Comparison of ENCODE assay signal across 17 cellular contexts in the genomic region with DNA sequence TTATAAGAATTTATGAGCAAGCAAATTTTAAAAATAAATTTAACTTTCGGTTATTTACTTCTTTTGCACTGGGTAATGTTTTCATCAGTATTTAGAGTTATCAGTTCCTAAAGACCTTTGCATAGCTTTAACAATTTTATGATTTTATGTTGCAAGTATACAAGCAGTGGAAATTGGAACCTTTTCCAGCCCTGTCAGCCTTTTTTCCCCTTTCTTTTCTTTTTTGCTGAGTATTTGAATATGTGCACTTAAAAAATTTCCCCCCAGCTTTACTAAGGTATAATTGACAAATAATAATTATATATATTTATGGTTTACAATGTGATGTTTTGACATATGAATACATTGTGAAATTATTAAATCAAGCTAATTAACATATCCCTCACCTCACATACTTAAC.
A peak's percentile ranks its signal among the peaks of the same experiment; 100 is the strongest.
DNase-seq lines count a peak whose midpoint lies in the region; ATAC-seq, FAIRE-seq and TF ChIP-seq lines count a peak whose summit lies in the region.
"Had no signal": no experiment of that assay in that cellular context is flagged by ENCODE, and none has a peak within 500 bp of the region (broad histone marks: within the 10 kb centered on the region; RNA-seq: fewer than 3 reads in every experiment).

No MANE protein-coding gene starts in this region.

- intact Hi-C loops in HepG2 (cut with micrococcal nuclease; ENCODE audit: unreplicated experiment) (no loop called here), right lobe of liver (cut with DNase I) (no loop called here), K562 (cut with micrococcal nuclease) (no loop called here)

- FAIRE-seq in HepG2 (lab: Jason Lieb, UNC) (no peak), RCC 7860 (lab: Jason Lieb, UNC) (peak; percentile 10), K562 (lab: Jason Lieb, UNC) (no peak)
- FAIRE-seq: GM12891 had no signal

- no peak for TF ChIP-seq RAD21 in HepG2 (CRISPR knock-in tag; IDR thresholded peaks at IDR 0.05)
- TF ChIP-seq RAD21 in K562 (CRISPR knock-in tag; conservative IDR thresholded peaks at IDR 0.05 in 1 of 2, IDR thresholded peaks at IDR 0.05 in 1 of 2): no peak

- no peak for ATAC-seq in HepG2
- ATAC-seq in right lobe of liver: no peak
- ATAC-seq in K562: no peak
- no peak for ATAC-seq in stimulated activated naive CD8-positive, alpha-beta T cell treated with anti-CD3 and anti-CD28 coated beads, Interleukin-15, Interleukin-2, amounts not matched to agents 100 U/mL and 50 U/mL, for 24 hours

- BruUV-seq in HepG2 (replicated peaks; lab: Mats Ljungman, UMichigan) (no TSS peak), K562 (replicated peaks; lab: Mats Ljungman, UMichigan) (no TSS peak)

- no peak for TF ChIP-seq POLR2A in HepG2 (IDR thresholded peaks at IDR 0.05; ENCODE audit: insufficient read depth in 1 of 2, low read depth in 2 of 2, low read length in 2 of 2)
- no peak for TF ChIP-seq POLR2A in right lobe of liver (IDR thresholded peaks at IDR 0.05)
- no peak for TF ChIP-seq POLR2A in K562 (conservative IDR thresholded peaks at IDR 0.05)

- H3K9me1 ChIP-seq in K562 (ENCODE audit: control insufficient read depth, insufficient read depth, low read length): no peaks in the 10 kb centered on the region

- CTCF ChIA-PET in HepG2 (lab: Yijun Ruan, JAX; ENCODE audit: low intra/inter-chr PET ratio, low total read pairs) (no interaction called here), K562 (lab: Yijun Ruan, JAX; ENCODE audit: low intra/inter-chr PET ratio) (no interaction called here)

- no peak for DNase-seq in HepG2 (ENCODE audit: low spot score)
- DNase-seq in right lobe of liver: no peak
- no peak for DNase-seq in RCC 7860 (ENCODE audit: low spot score)
- DNase-seq in K562 (ENCODE audit: extremely low read depth in 1 of 4, low spot score in 3 of 4): no peak
- DNase-seq in stimulated activated naive CD8-positive, alpha-beta T cell treated with anti-CD3 and anti-CD28 coated beads, Interleukin-15, Interleukin-2, amounts not matched to agents 100 U/mL and 50 U/mL, for 24 hours: no peak
- DNase-seq in OCI-M2 (lab: John Stamatoyannopoulos, UW; ENCODE audit: unreplicated experiment): no peak
- DNase-seq: BE2C; C1 segment of cervical spinal cord; CD4-positive, alpha-beta memory T cell; CD4-positive, CD25-positive, alpha-beta regulatory T cell; CD8-positive, alpha-beta memory T cell; COR-L47; DMS79 treated with DMSO at 0.1 percent for 48 hours; GF-D8 had no signal

- WGBS in HepG2 (ENCODE audit: low lambda C conversion rate): 98% methylated on average over 1 of the region's 1 CpG
- WGBS in right lobe of liver (ENCODE audit: insufficient coverage, low coverage, low lambda C conversion rate, missing lambda C conversion rate): 72% methylated on average over 1 of the region's 1 CpG
- 91% methylated on average over 1 of the region's 1 CpG for WGBS in K562 (ENCODE audit: insufficient coverage, low coverage, missing lambda C conversion rate)

- H3K4me3 ChIP-seq in HepG2 (replicated peaks in 1 of 3; ENCODE audit: insufficient read depth in 1 of 3, low read depth in 2 of 3, low read length in 3 of 3) (no peak overlapping the region), right lobe of liver (no peak overlapping the region), K562 (no peak overlapping the region)
- H3K4me3 ChIP-seq: BLaER1 had no signal

- H3K36me3 ChIP-seq in HepG2 (replicated peaks in 1 of 2; ENCODE audit: control insufficient read depth in 1 of 2, insufficient read depth in 2 of 2, low read length in 2 of 2): peaks cover 2 to 11% of the 10 kb centered on the region in 2 experiments; a peak in 2 of 5 replicates
- H3K36me3 ChIP-seq in right lobe of liver: peaks cover 0 to 3% (median 0%) of the 10 kb centered on the region in 4 donors
- peaks cover 12% of the 10 kb centered on the region; the same call in 2 of the 3 replicates for H3K36me3 ChIP-seq in K562 (ENCODE audit: control insufficient read depth, insufficient read depth, low read length)

- no peak overlapping the region for H2AFZ ChIP-seq in HepG2 (ENCODE audit: low read length)
- H2AFZ ChIP-seq in K562 (ENCODE audit: low read depth, low read length): no peak overlapping the region

- no peak for TF ChIP-seq EP300 in HepG2 (IDR thresholded peaks at IDR 0.05; ENCODE audit: low read depth in 2 of 2, low read length in 2 of 2)
- TF ChIP-seq EP300 in HepG2 (CRISPR knock-in tag; IDR thresholded peaks at IDR 0.05; ENCODE audit: borderline replicate concordance): no peak
- no peak for TF ChIP-seq EP300 in K562 (IDR thresholded peaks at IDR 0.05; ENCODE audit: low read length)

- in situ Hi-C loops in HepG2 (cut with HindIII; ENCODE audit: extremely low pct_ligation_motif_present, low pct_unique_long_range_greater_than_20kb): no loop called here
- in situ Hi-C loops in K562 (cut with MboI): no loop called here

- H3K27me3 ChIP-seq in HepG2 (ENCODE audit: control insufficient read depth in 1 of 2, insufficient read depth in 2 of 2, low read length in 2 of 2) (no peaks in the 10 kb centered on the region), right lobe of liver (no peaks in the 10 kb centered on the region), K562 (ENCODE audit: control insufficient read depth in 2 of 2, insufficient read depth in 2 of 2, low read length in 2 of 2) (no peaks in the 10 kb centered on the region)
- H3K27me3 ChIP-seq: BE2C, BLaER1 had no signal

- TF ChIP-seq CTCF in HepG2 (CRISPR knock-in tag; IDR thresholded peaks at IDR 0.05) (no peak), right lobe of liver (IDR thresholded peaks at IDR 0.05) (no peak), K562 (IDR thresholded peaks at IDR 0.05 in 2 of 3, conservative IDR thresholded peaks at IDR 0.05 in 1 of 3; ENCODE audit: insufficient read depth in 2 of 3, low read depth in 1 of 3, low read length in 3 of 3) (no peak)

- H3K4me2 ChIP-seq in HepG2 (ENCODE audit: low read depth, low read length): no peak overlapping the region
- H3K4me2 ChIP-seq in K562 (ENCODE audit: insufficient read depth, low read length): no peak overlapping the region
- H3K4me2 ChIP-seq: BLaER1 had no signal

- H3K79me2 ChIP-seq in HepG2 (ENCODE audit: insufficient read depth, low read length): peaks cover 13% of the 10 kb centered on the region
- H3K79me2 ChIP-seq in K562 (ENCODE audit: control insufficient read depth, insufficient read depth, low read length): peaks cover 21% of the 10 kb centered on the region

- H3K9ac ChIP-seq in HepG2 (ENCODE audit: insufficient read depth, low read depth, low read length) (no peak overlapping the region), K562 (ENCODE audit: insufficient read depth in 1 of 2, low read depth in 2 of 2, low read length in 2 of 2) (no peak overlapping the region)
- H3K9ac ChIP-seq: BLaER1 had no signal

- H3K9me3 ChIP-seq in HepG2 (ENCODE audit: low read length) (no peaks in the 10 kb centered on the region), right lobe of liver (no peaks in the 10 kb centered on the region), K562 (replicated peaks; ENCODE audit: control insufficient read depth, insufficient read depth, low read depth, low read length) (no peaks in the 10 kb centered on the region)
- H3K9me3 ChIP-seq: BE2C, BLaER1 had no signal

- POLR2A ChIA-PET in HepG2 (lab: Yijun Ruan, JAX) (no interaction called here), K562 (lab: Yijun Ruan, JAX) (interaction anchor here (1.1 to 1.3 kb wide), 3 partner anchors 12 to 63 kb away, joined by 3 to 4 read pairs (median 3); a partner anchor contains a TSS)

- no peak overlapping the region for H3K27ac ChIP-seq in HepG2 (ENCODE audit: extremely low read length, insufficient read depth, low read length)
- H3K27ac ChIP-seq in right lobe of liver: no peak overlapping the region
- H3K27ac ChIP-seq in K562 (ENCODE audit: extremely low read depth, low read depth, low read length): no peak overlapping the region
- H3K27ac ChIP-seq: 22Rv1, BLaER1 had no signal

- H3K4me1 ChIP-seq in HepG2 (ENCODE audit: insufficient read depth, low read length) (peaks cover 11% of the 10 kb centered on the region; the same call in 1 of the 2 replicates), right lobe of liver (peaks cover 0 to 18% (median 2%) of the 10 kb centered on the region in 4 donors), K562 (replicated peaks in 1 of 2; ENCODE audit: control insufficient read depth in 2 of 2, insufficient read depth in 2 of 2, low read length in 2 of 2) (no peaks in the 10 kb centered on the region)
- H3K4me1 ChIP-seq: BE2C, BLaER1 had no signal

- 0 out of 2 replicates have a peak, but pooled peaks cover 6% of the 10 kb centered on the region for H4K20me1 ChIP-seq in HepG2 (ENCODE audit: insufficient read depth, low read length)
- H4K20me1 ChIP-seq in K562 (replicated peaks; ENCODE audit: control insufficient read depth, insufficient read depth, low read length): no peaks in the 10 kb centered on the region

TF ChIP-seq in HepG2, 621 proteins besides CTCF, POLR2A, EP300 and RAD21:
- TF ChIP-seq MAFK (conservative IDR thresholded peaks at IDR 0.05 in 1 of 2, IDR thresholded peaks at IDR 0.05 in 1 of 2; ENCODE audit: low read length in 2 of 2) (peak in 1 of 2 experiments; percentile 64; a peak in 3 of 4 replicates), ISL2 (CRISPR knock-in tag; IDR thresholded peaks at IDR 0.05) (no peak), MAFF (IDR thresholded peaks at IDR 0.05; ENCODE audit: low read depth, low read length) (peak; percentile 56; the same call in 1 of the 2 replicates)

TF ChIP-seq in K562, 482 proteins besides CTCF, POLR2A, EP300 and RAD21:
- peak; percentile 34; the same call in 1 of the 2 replicates for TF ChIP-seq MAFK (IDR thresholded peaks at IDR 0.05; ENCODE audit: low read length)
- no peak for TF ChIP-seq NCOA2 (IDR thresholded peaks at IDR 0.05; ENCODE audit: partially characterized antibody in 2 of 2)
- no peak for TF ChIP-seq KLF10 (CRISPR knock-in tag; IDR thresholded peaks at IDR 0.05)
- no peak for TF ChIP-seq ILK (tag; IDR thresholded peaks at IDR 0.05; ENCODE audit: borderline replicate concordance, low read depth)
- TF ChIP-seq ZNF316 (IDR thresholded peaks at IDR 0.05): peak; percentile 72
- TF ChIP-seq C11orf30 (IDR thresholded peaks at IDR 0.05; ENCODE audit: low read depth): peak; percentile 58
- TF ChIP-seq MAFG (tag; conservative IDR thresholded peaks at IDR 0.05): peak; percentile 44; the same call in 1 of the 2 replicates
TF ChIP-seq in K562: peak in this region for 4.
